ENCODE assay signal across 17 cellular contexts in genomic region chr7:151433721-151434400, GRCh38. TPM values are rescaled to one million over a fixed set of nuclear protein-coding genes. Genes with fewer than 3 reads are reported as not detected.
"Had no signal": no experiment of that assay in that cellular context is flagged by ENCODE, and none has a peak within 500 bp of the region (broad histone marks: within the 10 kb centered on the region; RNA-seq: fewer than 3 reads in every experiment).

No MANE protein-coding gene starts in this region.

- H3K27ac Mint-ChIP-seq: endodermal cell had no signal

- H3K9me3 Mint-ChIP-seq: activated CD4-positive, alpha-beta T cell treated with anti-CD3 and anti-CD28 coated beads, Interleukin-2, amount 10 ng/mL, durations not matched to agents 7 days and 5 days; activated T-cell treated with anti-CD3 and anti-CD28 coated beads, Interleukin-2, amount 50 U/mL, for 4 hours; endodermal cell; stimulated activated naive CD8-positive, alpha-beta T cell treated with anti-CD3 and anti-CD28 coated beads, Interleukin-15, Interleukin-2, amounts not matched to agents 100 ng/mL and 50 ng/mL, for 24 hours had no signal

- H3K4me3 Mint-ChIP-seq: activated naive CD8-positive, alpha-beta T cell; activated T-cell treated with anti-CD3 and anti-CD28 coated beads, Interleukin-2, amount 50 U/mL, for 4 hours; endodermal cell; stimulated activated naive CD8-positive, alpha-beta T cell treated with anti-CD3 and anti-CD28 coated beads, Interleukin-15, Interleukin-2, amounts not matched to agents 100 ng/mL and 50 ng/mL, for 24 hours had no signal

- H3K27ac ChIP-seq: neutrophil, testis, uterus had no signal

- H3K36me3 ChIP-seq: neutrophil, uterus had no signal

- H3K9me3 ChIP-seq: neutrophil, testis, uterus had no signal

- DNase-seq: activated gamma-delta T cell; activated T-cell treated with anti-CD3 and anti-CD28 coated beads, Interleukin-2, amount 50 U/mL, for 4 hours; anterior cingulate cortex; dermis blood vessel endothelial cell; endodermal cell; erythroblast; kidney; stimulated activated CD4-positive, alpha-beta T cell treated with anti-CD3 and anti-CD28 coated beads, Interleukin-12 subunit alpha, Interleukin-12 subunit beta, amount 100 ng/mL, for 4 hours; T-helper 1 cell; testis; uterus had no signal

- H3K27me3 ChIP-seq: testis, uterus had no signal

- H3K4me3 ChIP-seq: testis, uterus had no signal

- H3K36me3 Mint-ChIP-seq: activated naive CD8-positive, alpha-beta T cell had no signal

- H3K27me3 Mint-ChIP-seq: activated CD4-positive, alpha-beta T cell treated with anti-CD3 and anti-CD28 coated beads, Interleukin-2, amount 10 ng/mL, durations not matched to agents 7 days and 5 days; activated naive CD8-positive, alpha-beta T cell; stimulated activated naive CD8-positive, alpha-beta T cell treated with anti-CD3 and anti-CD28 coated beads, Interleukin-15, Interleukin-2, amounts not matched to agents 100 ng/mL and 50 ng/mL, for 24 hours had no signal

RNA-seq across cellular contexts. Expression of gene CRYGN, which starts 6.1 kb away (rescaled TPM):
- total RNA-seq: activated T-cell treated with anti-CD3 and anti-CD28 coated beads, Interleukin-2, amount 50 U/mL, for 4 hours; cerebellum; dermis blood vessel endothelial cell; pulmonary artery endothelial cell had no signal

RNA-seq across cellular contexts. Expression of gene WDR86, which starts 24.0 kb away (rescaled TPM):
- total RNA-seq: dermis blood vessel endothelial cell, pulmonary artery endothelial cell had no signal
